In genomic region chr12:123139926-123140674, GRCh38 we compare ENCODE assay signal across 8 cellular contexts. TPM values are rescaled to one million over a fixed set of nuclear protein-coding genes. Genes with fewer than 3 reads are reported as not detected.
DNase-seq lines count a peak whose midpoint lies in the region; ATAC-seq and TF ChIP-seq lines count a peak whose summit lies in the region.

No MANE protein-coding gene starts in this region.

- DNase-seq in NCI-H2227 (lab: John Stamatoyannopoulos, UW; ENCODE audit: unreplicated experiment) (peak; percentile 31), NCI-H2227 treated with DMSO at 0.1 percent for 48 hours (lab: John Stamatoyannopoulos, UW) (no peak), left lung (no peak), tibial artery (no peak), GM20000 (ENCODE audit: low spot score) (no peak)
- no peak for DNase-seq in activated naive CD8-positive, alpha-beta T cell treated with anti-CD3 and anti-CD28 coated beads, Interleukin-2, amount 50 U/mL, for 24 hours

- H3K36me3 Mint-ChIP-seq in activated naive CD8-positive, alpha-beta T cell treated with anti-CD3 and anti-CD28 coated beads, Interleukin-2, amount 50 U/mL, for 24 hours (ENCODE audit: low read depth), result peaks cover 5% of the 10 kb centered on the region

- peaks cover 33 to 55% of the 10 kb centered on the region in 2 donors for H3K4me1 ChIP-seq in left lung
- peaks cover 0 to 48% (median 37%) of the 10 kb centered on the region in 4 donors for H3K4me1 ChIP-seq in tibial artery

- H3K4me1 Mint-ChIP-seq in activated naive CD8-positive, alpha-beta T cell treated with anti-CD3 and anti-CD28 coated beads, Interleukin-2, amount 50 U/mL, for 24 hours, result peaks cover 39% of the 10 kb centered on the region

- ATAC-seq in activated naive CD8-positive, alpha-beta T cell treated with anti-CD3 and anti-CD28 coated beads, Interleukin-2, amount 50 U/mL, for 24 hours, result peak; percentile 41
- peak; percentile 0 for ATAC-seq in left lung
- ATAC-seq in HG03139 (IDR thresholded peaks at IDR 0.05; ENCODE audit: unreplicated experiment), result no peak
- ATAC-seq in GM18870 (IDR thresholded peaks at IDR 0.05; ENCODE audit: unreplicated experiment), result no peak

- intact Hi-C loops in left lung (cut with DNase I), result no loop called here
- intact Hi-C loops in tibial artery (cut with DNase I; ENCODE audit: low total_unique reads), result loop anchor here (10.0 kb wide), 1 partner anchor 155 kb away; the partner anchor contains the start of gene ARL6IP4

- H3K9me3 ChIP-seq in left lung (no peaks in the 10 kb centered on the region), tibial artery (no peaks in the 10 kb centered on the region)

- H3K27me3 ChIP-seq in left lung (no peaks in the 10 kb centered on the region), tibial artery (no peaks in the 10 kb centered on the region)

- no peak for TF ChIP-seq CTCF in left lung (IDR thresholded peaks at IDR 0.05)
- no peak for TF ChIP-seq CTCF in tibial artery (IDR thresholded peaks at IDR 0.05)
- no peak for TF ChIP-seq CTCF in GM20000 (IDR thresholded peaks at IDR 0.05; ENCODE audit: extremely low read depth, missing control alignments)

- H3K27ac ChIP-seq in left lung (peak overlapping the region; percentile 76 to 86), tibial artery (peak overlapping the region; percentile 73 to 74)

- no peaks in the 10 kb centered on the region for H3K27me3 Mint-ChIP-seq in activated naive CD8-positive, alpha-beta T cell treated with anti-CD3 and anti-CD28 coated beads, Interleukin-2, amount 50 U/mL, for 24 hours

- no peaks in the 10 kb centered on the region for H3K36me3 ChIP-seq in left lung
- H3K36me3 ChIP-seq in tibial artery, result no peaks in the 10 kb centered on the region

- H3K27ac Mint-ChIP-seq in activated naive CD8-positive, alpha-beta T cell treated with anti-CD3 and anti-CD28 coated beads, Interleukin-2, amount 50 U/mL, for 24 hours, result no peak overlapping the region

- H3K4me3 ChIP-seq in left lung (no peak overlapping the region), tibial artery (no peak overlapping the region)

- H3K4me3 Mint-ChIP-seq in activated naive CD8-positive, alpha-beta T cell treated with anti-CD3 and anti-CD28 coated beads, Interleukin-2, amount 50 U/mL, for 24 hours, result no peak overlapping the region

- no peaks in the 10 kb centered on the region for H3K9me3 Mint-ChIP-seq in activated naive CD8-positive, alpha-beta T cell treated with anti-CD3 and anti-CD28 coated beads, Interleukin-2, amount 50 U/mL, for 24 hours

RNA-seq across cellular contexts. Expression of gene PITPNM2, which starts 10.8 kb away (rescaled TPM):
- 10 to 100 TPM; 22.8 to 30.8 TPM for total RNA-seq in left lung

Comparison
In these comparisons a context has a peak if more than half of its experiments do, and no peak if none do; other contexts are left out.
1. ATAC-seq: peak in activated naive CD8-positive, alpha-beta T cell treated with anti-CD3 and anti-CD28 coated beads, Interleukin-2, amount 50 U/mL, for 24 hours (single experiment) and left lung (single experiment); none in HG03139 (single experiment) and GM18870 (single experiment).